Comparison of ENCODE assay signal across 23 cellular contexts in genomic region chr10:55820071-55820470, GRCh38.
DNase-seq lines count a peak whose midpoint lies in the region; ATAC-seq lines count a peak whose summit lies in the region.
"Had no signal": no experiment of that assay in that cellular context is flagged by ENCODE, and none has a peak within 500 bp of the region (broad histone marks: within the 10 kb centered on the region; RNA-seq: fewer than 3 reads in every experiment).

No MANE protein-coding gene starts in this region.

- no peak overlapping the region for H4K8ac ChIP-seq in mesendoderm (ENCODE audit: low read depth, low read length)

- no peaks in the 10 kb centered on the region for H3K36me3 ChIP-seq in mesendoderm (ENCODE audit: control insufficient read depth, insufficient read depth, low read length)
- H3K36me3 ChIP-seq: MG63 had no signal

- H2BK5ac ChIP-seq in mesendoderm (ENCODE audit: low read length): no peak overlapping the region

- H3K4me3 ChIP-seq in mesendoderm (ENCODE audit: low read length): no peak overlapping the region
- H3K4me3 ChIP-seq: K562, MG63 had no signal

- WGBS in mesendoderm (ENCODE audit: extremely low coverage, insufficient coverage, low lambda C conversion rate): no CpG with 5 or more reads among the region's 3 CpGs

- H3K27me3 ChIP-seq in mesendoderm (ENCODE audit: insufficient read depth, low read length, poor library complexity): no peaks in the 10 kb centered on the region
- H3K27me3 ChIP-seq: MG63 had no signal

- no peak overlapping the region for H2BK120ac ChIP-seq in mesendoderm (ENCODE audit: low read depth, low read length)

- intact Hi-C loops in head of caudate nucleus (cut with DNase I): no loop called here

- H3K18ac ChIP-seq in mesendoderm (ENCODE audit: low read length): no peak overlapping the region

- H3K4me2 ChIP-seq in mesendoderm (ENCODE audit: low read length): no peak overlapping the region

- H3K56ac ChIP-seq in mesendoderm (ENCODE audit: low read length): no peak overlapping the region

- H4K5ac ChIP-seq in mesendoderm (ENCODE audit: low read length): no peak overlapping the region

- ATAC-seq in GM19328 (IDR thresholded peaks at IDR 0.05; ENCODE audit: unreplicated experiment): no peak
- ATAC-seq: CD8-positive, alpha-beta T cell; HepG2; K562; Panc1 had no signal

- no peak overlapping the region for H3K4ac ChIP-seq in mesendoderm (ENCODE audit: low read depth, low read length)

- no peak overlapping the region for H3K27ac ChIP-seq in mesendoderm (ENCODE audit: low read depth, low read length)

- H3K23ac ChIP-seq in mesendoderm (ENCODE audit: low read length): no peak overlapping the region

- no peak overlapping the region for H2BK15ac ChIP-seq in mesendoderm (replicated peaks; ENCODE audit: low read depth)

- DNase-seq in ELF-1 (ENCODE audit: low read depth, low spot score) (peak; percentile 58), NCI-H460 (ENCODE audit: extremely low read depth, low read depth) (peak; percentile 1), iPS DF 4.7 (ENCODE audit: extremely low read depth, low spot score) (peak; percentile 69), mesendoderm (peak; percentile 3), head of caudate nucleus (no peak), HPDE6-E6E7 (ENCODE audit: extremely low spot score) (no peak)
- DNase-seq: 8988T; AML-193; C1 segment of cervical spinal cord; CD8-positive, alpha-beta T cell; GDM1; GOT3; MG63; NCI-H1417; NCI-H187; NCI-H2107; NCI-H510A treated with DMSO at 0.1 percent for 48 hours; NCI-H748 treated with DMSO at 0.1 percent for 48 hours; SIG-M5 had no signal

- H3K79me1 ChIP-seq in mesendoderm (ENCODE audit: low read length): no peaks in the 10 kb centered on the region

- H3K79me2 ChIP-seq in mesendoderm (ENCODE audit: control insufficient read depth, insufficient read depth, low read length): no peaks in the 10 kb centered on the region

- no peak overlapping the region for H3K9ac ChIP-seq in mesendoderm (ENCODE audit: low read length)

- no peaks in the 10 kb centered on the region for H3K4me1 ChIP-seq in mesendoderm (ENCODE audit: control insufficient read depth, low read depth, low read length)

- no peak overlapping the region for H2AK5ac ChIP-seq in mesendoderm (ENCODE audit: low read length)

Comparison
In these comparisons a context has a peak if more than half of its experiments do, and no peak if none do; other contexts are left out.
1. DNase-seq: peak in ELF-1 (single experiment), NCI-H460 (single experiment), iPS DF 4.7 (single experiment) and mesendoderm (single experiment); none in head of caudate nucleus (0 of 42) and HPDE6-E6E7 (single experiment).